ENCODE assay signal across 7 cellular contexts in genomic region chr11:11966826-11967668, GRCh38. TPM values are rescaled to one million over a fixed set of nuclear protein-coding genes. Genes with fewer than 3 reads are reported as not detected.
DNase-seq lines count a peak whose midpoint lies in the region; ATAC-seq, FAIRE-seq and TF ChIP-seq lines count a peak whose summit lies in the region.

No MANE protein-coding gene starts in this region.

- ATAC-seq in GM21737 (IDR thresholded peaks at IDR 0.05; ENCODE audit: unreplicated experiment) = peak; percentile 80
- ATAC-seq in T-helper 17 cell = peak; percentile 95

- H3K79me2 ChIP-seq in Karpas-422 (ENCODE audit: low read length) (no peaks in the 10 kb centered on the region), astrocyte (ENCODE audit: insufficient read depth, low read length) (peaks cover 13% of the 10 kb centered on the region)

- H3K27me3 Mint-ChIP-seq in T-helper 17 cell (peaks cover 9% of the 10 kb centered on the region), astrocyte (ENCODE audit: low read depth, unreplicated experiment) (no peaks in the 10 kb centered on the region), immature natural killer cell (ENCODE audit: low read depth in 3 of 3) (peaks cover 3 to 8% (median 7%) of the 10 kb centered on the region in 3 donors)

- no peaks in the 10 kb centered on the region for H3K9me2 ChIP-seq in Karpas-422 (replicated peaks; ENCODE audit: insufficient read depth, low read length)

- no peaks in the 10 kb centered on the region for H3K36me3 Mint-ChIP-seq in T-helper 17 cell (ENCODE audit: low read depth)
- peaks cover 46% of the 10 kb centered on the region for H3K36me3 Mint-ChIP-seq in astrocyte (ENCODE audit: low read depth, unreplicated experiment)
- H3K36me3 Mint-ChIP-seq in immature natural killer cell = no peaks in the 10 kb centered on the region

- H3K9me3 Mint-ChIP-seq in astrocyte (ENCODE audit: unreplicated experiment) (peaks cover 5% of the 10 kb centered on the region), immature natural killer cell (no peaks in the 10 kb centered on the region)

- H3K4me1 Mint-ChIP-seq in T-helper 17 cell (peaks cover 19% of the 10 kb centered on the region), astrocyte (ENCODE audit: low read depth, unreplicated experiment) (peaks cover 6% of the 10 kb centered on the region), immature natural killer cell (peaks cover 5 to 6% of the 10 kb centered on the region in 2 donors)

- no peaks in the 10 kb centered on the region for H4K20me1 ChIP-seq in Karpas-422 (ENCODE audit: insufficient read depth, low read depth, low read length)
- no peaks in the 10 kb centered on the region for H4K20me1 ChIP-seq in astrocyte (ENCODE audit: insufficient read depth, low read length)

- H3K9me3 ChIP-seq in Karpas-422 (ENCODE audit: low read length) = no peaks in the 10 kb centered on the region
- no peaks in the 10 kb centered on the region for H3K9me3 ChIP-seq in T-helper 17 cell (ENCODE audit: control insufficient read depth, low read length, poor library complexity, severe bottlenecking)
- no peaks in the 10 kb centered on the region for H3K9me3 ChIP-seq in astrocyte (ENCODE audit: insufficient read depth, low read depth, low read length)

- H3K4me1 ChIP-seq in Karpas-422 (ENCODE audit: low read length) (no peaks in the 10 kb centered on the region), astrocyte (ENCODE audit: insufficient read depth, low read length) (peaks cover 13% of the 10 kb centered on the region)

- no peak for FAIRE-seq in astrocyte (lab: Jason Lieb, UNC)

- CTCF ChIA-PET in GM10248 (lab: Yijun Ruan, JAX) = interaction anchor here (0.6 to 3.4 kb wide), 32 partner anchors 8 to 1174 kb away, joined by 3 to 25 read pairs (median 4); no protein-coding TSS in a partner anchor

- H3K9ac ChIP-seq in Karpas-422 (ENCODE audit: low read length) (no peak overlapping the region), astrocyte (ENCODE audit: low read length) (no peak overlapping the region)

- no peak overlapping the region for H2AFZ ChIP-seq in Karpas-422 (ENCODE audit: low read length)
- H2AFZ ChIP-seq in astrocyte (ENCODE audit: low read depth, low read length) = no peak overlapping the region

- TF ChIP-seq CTCF in GM10248 (IDR thresholded peaks at IDR 0.05; ENCODE audit: control extremely low read depth, extremely low read depth, low read depth, missing control alignments) (peak; percentile 84), astrocyte (IDR thresholded peaks at IDR 0.05; ENCODE audit: insufficient read depth, low read depth, low read length) (peak; percentile 60)

- POLR2A ChIA-PET in GM10248 (lab: Yijun Ruan, JAX) = no interaction called here

- H3K4me2 ChIP-seq in Karpas-422 (ENCODE audit: low read depth, low read length, poor library complexity, severe bottlenecking) = no peak overlapping the region
- H3K4me2 ChIP-seq in astrocyte (ENCODE audit: low read length) = no peak overlapping the region

- no peak overlapping the region for H3K27ac ChIP-seq in Karpas-422 (ENCODE audit: low read length)
- no peak overlapping the region for H3K27ac ChIP-seq in astrocyte (ENCODE audit: low read depth, low read length)

- peak; percentile 87 for DNase-seq in GM10248 (ENCODE audit: extremely low spot score)
- peak; percentile 88 for DNase-seq in Karpas-422
- DNase-seq in T-helper 17 cell = peak; percentile 45 to 64 (median 46)
- no peak for DNase-seq in astrocyte (ENCODE audit: low read depth)
- DNase-seq in immature natural killer cell = peak; percentile 42 to 54 (median 46)
- DNase-seq in stimulated activated CD4-positive, alpha-beta T cell treated with anti-CD3 and anti-CD28 coated beads, Interleukin-2, amount 100 ng/mL, for 24 hours = peak; percentile 71 to 81

- no peaks in the 10 kb centered on the region for H3K27me3 ChIP-seq in Karpas-422 (ENCODE audit: low read length)
- no peaks in the 10 kb centered on the region for H3K27me3 ChIP-seq in astrocyte (ENCODE audit: insufficient read depth, low read length)

- H3K4me3 Mint-ChIP-seq in T-helper 17 cell (no peak overlapping the region), astrocyte (ENCODE audit: unreplicated experiment) (no peak overlapping the region), immature natural killer cell (no peak overlapping the region)

- H3K27ac Mint-ChIP-seq in T-helper 17 cell (peak overlapping the region; percentile 51), astrocyte (ENCODE audit: unreplicated experiment) (no peak overlapping the region), immature natural killer cell (no peak overlapping the region)

- H3K4me3 ChIP-seq in Karpas-422 (ENCODE audit: low read length) (no peak overlapping the region), astrocyte (ENCODE audit: insufficient read depth, low read depth, low read length) (no peak overlapping the region)

- no peaks in the 10 kb centered on the region for H3K36me3 ChIP-seq in Karpas-422 (ENCODE audit: insufficient read depth, low read length)
- peaks cover 16% of the 10 kb centered on the region for H3K36me3 ChIP-seq in astrocyte (ENCODE audit: insufficient read depth, low read length)

RNA-seq across cellular contexts. Expression of gene DKK3, which starts 41.4 kb away (rescaled TPM):
- total RNA-seq in Karpas-422 (2014; rRNA removed; shearing (Covaris generic); ENCODE audit: low replicate concordance) = not detected in 2 replicates
- total RNA-seq in T-helper 17 cell (1 to 10 TPM in 1 of 2 donors, under 1 TPM in 1; 0.91 to 1.6 TPM), astrocyte (307 and 328 TPM in 2 replicates)
- under 1 TPM in 2 of 3 donors, not detected in 1; 0.31 to 0.76 TPM for polyA plus RNA-seq in immature natural killer cell

Comparison
In these comparisons a context has a peak if more than half of its experiments do, and no peak if none do; other contexts are left out.
1. RNA of gene DKK3, which starts 41.4 kb away (total RNA-seq): 307 to 328 TPM in astrocyte; 0.91 to 1.6 TPM in T-helper 17 cell and not detected in Karpas-422; every median in the first group is over 100 times any median in the second.